1 cellular context compared by ENCODE assay signal in genomic region chr11:33703771-33704170, GRCh38.
TF ChIP-seq lines count a peak whose summit lies in the region.

No MANE protein-coding gene starts in this region.

TF ChIP-seq in K562, 482 proteins besides CTCF, POLR2A, EP300 and RAD21:
- TF ChIP-seq POLR2B (IDR thresholded peaks at IDR 0.05; ENCODE audit: low read depth, partially characterized antibody) (peak; percentile 14), CSDE1 (IDR thresholded peaks at IDR 0.05) (no peak)
